Comparison of ENCODE assay signal across 18 cellular contexts in genomic region chr3:179806177-179806576, GRCh38.
A peak's percentile ranks its signal among the peaks of the same experiment; 100 is the strongest.
DNase-seq lines count a peak whose midpoint lies in the region; FAIRE-seq and TF ChIP-seq lines count a peak whose summit lies in the region.
"Had no signal": no experiment of that assay in that cellular context is flagged by ENCODE, and none has a peak within 500 bp of the region (broad histone marks: within the 10 kb centered on the region; RNA-seq: fewer than 3 reads in every experiment).

No MANE protein-coding gene starts in this region.

- TF ChIP-seq POLR2A in H54 (IDR thresholded peaks at IDR 0.05; ENCODE audit: low read depth, low read length) (no peak), GM12892 (IDR thresholded peaks at IDR 0.05; ENCODE audit: low read depth, low read length) (no peak)

- DNase-seq in H54 (ENCODE audit: insufficient read length, low spot score) (no peak), amniotic epithelial cell (ENCODE audit: low read depth) (peak; percentile 84), foreskin fibroblast (peak; percentile 6 to 43), substantia nigra (lab: John Stamatoyannopoulos, UW) (no peak), C1 segment of cervical spinal cord (lab: John Stamatoyannopoulos, UW) (no peak), GM12892 (ENCODE audit: insufficient read length) (no peak)
- no peak for DNase-seq in central memory CD4-positive, alpha-beta T cell
- DNase-seq: activated CD8-positive, alpha-beta T cell treated with anti-CD3 and anti-CD28 coated beads, Interleukin-2, amount 10 ng/mL, durations not matched to agents 7 days and 5 days; activated naive CD4-positive, alpha-beta T cell treated with anti-CD3 and anti-CD28 coated beads, Interleukin-2, amount 10 ng/mL, durations not matched to agents 7 days and 5 days; activated T-cell treated with anti-CD3 and anti-CD28 coated beads, Interleukin-2, amount 50 U/mL, for 24 hours; H9; midbrain; NCI-H2029; NCI-H446; T-helper 9 cell; thyroid gland had no signal

- FAIRE-seq in H54 (lab: Jason Lieb, UNC) (peak; percentile 94), GM12892 (lab: Jason Lieb, UNC) (no peak)
- FAIRE-seq: colon had no signal

- H3K4me3 ChIP-seq in foreskin fibroblast (ENCODE audit: low read depth in 1 of 2, low read length in 2 of 2) = no peak overlapping the region
- H3K4me3 ChIP-seq: body of pancreas, thyroid gland had no signal

- no peak for TF ChIP-seq CTCF in foreskin fibroblast (IDR thresholded peaks at IDR 0.05; ENCODE audit: low read depth, low read length)

- H3K27ac ChIP-seq in substantia nigra (ENCODE audit: low read depth, low read length, poor library complexity, severe bottlenecking) = peak overlapping the region; percentile 5
- H3K27ac ChIP-seq: body of pancreas, thyroid gland had no signal

Comparison
In these comparisons a context has a peak if more than half of its experiments do, and no peak if none do; other contexts are left out.
1. DNase-seq: peak in amniotic epithelial cell (single experiment) and foreskin fibroblast (2 of 2); none in H54 (single experiment), substantia nigra (0 of 49), C1 segment of cervical spinal cord (0 of 14), GM12892 (single experiment) and central memory CD4-positive, alpha-beta T cell (single experiment).